Comparison of ENCODE assay signal across 14 cellular contexts in genomic region chrX:23501974-23502373, GRCh38.
DNase-seq lines count a peak whose midpoint lies in the region; ATAC-seq, FAIRE-seq and TF ChIP-seq lines count a peak whose summit lies in the region.
"Had no signal": no experiment of that assay in that cellular context is flagged by ENCODE, and none has a peak within 500 bp of the region (broad histone marks: within the 10 kb centered on the region; RNA-seq: fewer than 3 reads in every experiment).

No MANE protein-coding gene starts in this region.

- TF ChIP-seq POLR2A in HepG2 (IDR thresholded peaks at IDR 0.05; ENCODE audit: insufficient read depth in 1 of 2, low read depth in 2 of 2, low read length in 2 of 2) (no peak), right lobe of liver (IDR thresholded peaks at IDR 0.05) (no peak)

- no peak for TF ChIP-seq EP300 in HepG2 (IDR thresholded peaks at IDR 0.05; ENCODE audit: low read depth in 2 of 2, low read length in 2 of 2)
- TF ChIP-seq EP300 in HepG2 (CRISPR knock-in tag; IDR thresholded peaks at IDR 0.05; ENCODE audit: borderline replicate concordance): no peak

- intact Hi-C loops in HepG2 (cut with micrococcal nuclease; ENCODE audit: unreplicated experiment) (no loop called here), right lobe of liver (cut with DNase I) (no loop called here), pancreas (cut with DNase I) (no loop called here), left ventricle myocardium inferior (cut with micrococcal nuclease) (no loop called here)

- no peaks in the 10 kb centered on the region for H3K79me2 ChIP-seq in HepG2 (ENCODE audit: insufficient read depth, low read length)

- in situ Hi-C loops in HepG2 (cut with HindIII; ENCODE audit: extremely low pct_ligation_motif_present, low pct_unique_long_range_greater_than_20kb): no loop called here

- no peak for TF ChIP-seq RAD21 in HepG2 (CRISPR knock-in tag; IDR thresholded peaks at IDR 0.05)

- ATAC-seq in HepG2 (no peak), right lobe of liver (no peak), pancreas (peak in 3 of 4 donors; percentile 27 to 40 (median 39))

- H3K9ac ChIP-seq in HepG2 (ENCODE audit: insufficient read depth, low read depth, low read length): no peak overlapping the region
- H3K9ac ChIP-seq: BLaER1 treated with 17β-estradiol and CSF1 and Interleukin-3, amounts not matched to agents 10 nM and 100 nM had no signal

- H3K27me3 ChIP-seq in HepG2 (ENCODE audit: control insufficient read depth in 1 of 2, insufficient read depth in 2 of 2, low read length in 2 of 2): no peaks in the 10 kb centered on the region
- H3K27me3 ChIP-seq in right lobe of liver: no peaks in the 10 kb centered on the region
- H3K27me3 ChIP-seq in pancreas: no peaks in the 10 kb centered on the region
- H3K27me3 ChIP-seq in left ventricle myocardium inferior (ENCODE audit: low read depth): no peaks in the 10 kb centered on the region
- H3K27me3 ChIP-seq: BLaER1 treated with 17β-estradiol and CSF1 and Interleukin-3, amounts not matched to agents 10 nM and 100 nM had no signal

- POLR2A ChIA-PET in HepG2 (lab: Yijun Ruan, JAX): no interaction called here

- H3K4me1 ChIP-seq in HepG2 (ENCODE audit: insufficient read depth, low read length) (no peaks in the 10 kb centered on the region), right lobe of liver (no peaks in the 10 kb centered on the region), pancreas (peaks cover 11 to 16% (median 16%) of the 10 kb centered on the region in 3 donors), left ventricle myocardium inferior (no peaks in the 10 kb centered on the region)
- H3K4me1 ChIP-seq: BLaER1 treated with 17β-estradiol and CSF1 and Interleukin-3, amounts not matched to agents 10 nM and 100 nM had no signal

- DNase-seq in HepG2 (ENCODE audit: low spot score): no peak
- DNase-seq in right lobe of liver: no peak
- peak; percentile 38 for DNase-seq in fibroblast of villous mesenchyme (ENCODE audit: low read depth)
- peak in 2 of 6 donors; percentile 13 to 15 for DNase-seq in pancreas
- DNase-seq in left ventricle myocardium inferior: no peak
- DNase-seq in NCI-H1105 (lab: John Stamatoyannopoulos, UW): no peak
- DNase-seq in DMS79 treated with DMSO at 0.1 percent for 48 hours (lab: John Stamatoyannopoulos, UW): no peak
- DNase-seq in HPDE6-E6E7 (ENCODE audit: extremely low spot score): no peak
- DNase-seq: ACHN; CD4-positive, CD25-positive, alpha-beta regulatory T cell; GF-D8; HCEC 1CT; HFFc6 had no signal

- H3K36me3 ChIP-seq in HepG2 (replicated peaks in 1 of 2; ENCODE audit: control insufficient read depth in 1 of 2, insufficient read depth in 2 of 2, low read length in 2 of 2) (no peaks in the 10 kb centered on the region), right lobe of liver (no peaks in the 10 kb centered on the region), pancreas (no peaks in the 10 kb centered on the region), left ventricle myocardium inferior (no peaks in the 10 kb centered on the region)
- H3K36me3 ChIP-seq: BLaER1 treated with 17β-estradiol and CSF1 and Interleukin-3, amounts not matched to agents 10 nM and 100 nM had no signal

- H2AFZ ChIP-seq in HepG2 (ENCODE audit: low read length): no peak overlapping the region

- FAIRE-seq in HepG2 (lab: Jason Lieb, UNC) (no peak), pancreas (lab: Jason Lieb, UNC) (no peak)

- no TSS peak for BruUV-seq in HepG2 (replicated peaks; lab: Mats Ljungman, UMichigan)

- WGBS in HepG2 (ENCODE audit: low lambda C conversion rate): 25% methylated on average over 4 of the region's 4 CpGs
- 45% methylated on average over 2 of the region's 4 CpGs for WGBS in right lobe of liver (ENCODE audit: insufficient coverage, low coverage, low lambda C conversion rate, missing lambda C conversion rate)
- 41 to 48% methylated on average over 4 of the region's 4 CpGs for WGBS in pancreas, 2 donors

- H3K9me3 ChIP-seq in HepG2 (ENCODE audit: low read length) (no peaks in the 10 kb centered on the region), right lobe of liver (no peaks in the 10 kb centered on the region), pancreas (no peaks in the 10 kb centered on the region), left ventricle myocardium inferior (replicated peaks) (no peaks in the 10 kb centered on the region)
- H3K9me3 ChIP-seq: BLaER1 treated with 17β-estradiol and CSF1 and Interleukin-3, amounts not matched to agents 10 nM and 100 nM had no signal

- H4K20me1 ChIP-seq in HepG2 (ENCODE audit: insufficient read depth, low read length): no peaks in the 10 kb centered on the region
- H4K20me1 ChIP-seq: BLaER1 treated with 17β-estradiol and CSF1 and Interleukin-3, amounts not matched to agents 10 nM and 100 nM had no signal

- H3K4me2 ChIP-seq in HepG2 (ENCODE audit: low read depth, low read length): no peak overlapping the region
- H3K4me2 ChIP-seq: BLaER1 treated with 17β-estradiol and CSF1 and Interleukin-3, amounts not matched to agents 10 nM and 100 nM had no signal

- no peak for TF ChIP-seq CTCF in HepG2 (CRISPR knock-in tag; IDR thresholded peaks at IDR 0.05)
- no peak for TF ChIP-seq CTCF in right lobe of liver (IDR thresholded peaks at IDR 0.05)
- TF ChIP-seq CTCF in fibroblast of villous mesenchyme (IDR thresholded peaks at IDR 0.05; ENCODE audit: insufficient read depth, low read depth, low read length): no peak
- no peak for TF ChIP-seq CTCF in pancreas (IDR thresholded peaks at IDR 0.05)
- TF ChIP-seq CTCF in left ventricle myocardium inferior (IDR thresholded peaks at IDR 0.05; ENCODE audit: borderline replicate concordance): no peak

- H3K4me3 ChIP-seq in HepG2 (replicated peaks in 1 of 3; ENCODE audit: insufficient read depth in 1 of 3, low read depth in 2 of 3, low read length in 3 of 3): no peak overlapping the region
- H3K4me3 ChIP-seq in right lobe of liver: no peak overlapping the region
- H3K4me3 ChIP-seq in fibroblast of villous mesenchyme (ENCODE audit: low read depth, low read length): no peak overlapping the region
- H3K4me3 ChIP-seq in pancreas: no peak overlapping the region
- no peak overlapping the region for H3K4me3 ChIP-seq in left ventricle myocardium inferior
- H3K4me3 ChIP-seq: BLaER1 treated with 17β-estradiol and CSF1 and Interleukin-3, amounts not matched to agents 10 nM and 100 nM had no signal

- no peak overlapping the region for H3K27ac ChIP-seq in HepG2 (ENCODE audit: extremely low read length, insufficient read depth, low read length)
- no peak overlapping the region for H3K27ac ChIP-seq in right lobe of liver
- peak overlapping the region in 1 of 4 donors; percentile 17 for H3K27ac ChIP-seq in pancreas
- H3K27ac ChIP-seq in left ventricle myocardium inferior (replicated peaks): no peak overlapping the region
- H3K27ac ChIP-seq: BLaER1 treated with 17β-estradiol and CSF1 and Interleukin-3, amounts not matched to agents 10 nM and 100 nM had no signal

- CTCF ChIA-PET in HepG2 (lab: Yijun Ruan, JAX; ENCODE audit: low intra/inter-chr PET ratio, low total read pairs): no interaction called here

TF ChIP-seq in HepG2, 621 proteins besides CTCF, POLR2A, EP300 and RAD21:
- TF ChIP-seq, protein P1, sequence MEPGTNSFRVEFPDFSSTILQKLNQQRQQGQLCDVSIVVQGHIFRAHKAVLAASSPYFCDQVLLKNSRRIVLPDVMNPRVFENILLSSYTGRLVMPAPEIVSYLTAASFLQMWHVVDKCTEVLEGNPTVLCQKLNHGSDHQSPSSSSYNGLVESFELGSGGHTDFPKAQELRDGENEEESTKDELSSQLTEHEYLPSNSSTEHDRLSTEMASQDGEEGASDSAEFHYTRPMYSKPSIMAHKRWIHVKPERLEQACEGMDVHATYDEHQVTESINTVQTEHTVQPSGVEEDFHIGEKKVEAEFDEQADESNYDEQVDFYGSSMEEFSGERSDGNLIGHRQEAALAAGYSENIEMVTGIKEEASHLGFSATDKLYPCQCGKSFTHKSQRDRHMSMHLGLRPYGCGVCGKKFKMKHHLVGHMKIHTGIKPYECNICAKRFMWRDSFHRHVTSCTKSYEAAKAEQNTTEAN (CRISPR knock-in tag; conservative IDR thresholded peaks at IDR 0.05): no peak
- TF ChIP-seq, protein P2, sequence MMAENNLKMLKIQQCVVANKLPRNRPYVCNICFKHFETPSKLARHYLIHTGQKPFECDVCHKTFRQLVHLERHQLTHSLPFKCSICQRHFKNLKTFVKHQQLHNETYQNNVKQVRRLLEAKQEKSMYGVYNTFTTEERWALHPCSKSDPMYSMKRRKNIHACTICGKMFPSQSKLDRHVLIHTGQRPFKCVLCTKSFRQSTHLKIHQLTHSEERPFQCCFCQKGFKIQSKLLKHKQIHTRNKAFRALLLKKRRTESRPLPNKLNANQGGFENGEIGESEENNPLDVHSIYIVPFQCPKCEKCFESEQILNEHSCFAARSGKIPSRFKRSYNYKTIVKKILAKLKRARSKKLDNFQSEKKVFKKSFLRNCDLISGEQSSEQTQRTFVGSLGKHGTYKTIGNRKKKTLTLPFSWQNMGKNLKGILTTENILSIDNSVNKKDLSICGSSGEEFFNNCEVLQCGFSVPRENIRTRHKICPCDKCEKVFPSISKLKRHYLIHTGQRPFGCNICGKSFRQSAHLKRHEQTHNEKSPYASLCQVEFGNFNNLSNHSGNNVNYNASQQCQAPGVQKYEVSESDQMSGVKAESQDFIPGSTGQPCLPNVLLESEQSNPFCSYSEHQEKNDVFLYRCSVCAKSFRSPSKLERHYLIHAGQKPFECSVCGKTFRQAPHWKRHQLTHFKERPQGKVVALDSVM (CRISPR knock-in tag; IDR thresholded peaks at IDR 0.05): peak; percentile 13; the same call in 1 of the 2 replicates
- no peak for TF ChIP-seq ZNF251 (CRISPR knock-in tag; IDR thresholded peaks at IDR 0.05)
- no peak for TF ChIP-seq PCBP2 (optimal IDR thresholded peaks at IDR 0.05; ENCODE audit: low read depth, low read length, poor library complexity, severe bottlenecking)
- TF ChIP-seq ZNF432 (CRISPR knock-in tag; IDR thresholded peaks at IDR 0.05; ENCODE audit: borderline replicate concordance): no peak

Comparison
In these comparisons a context has a peak if more than half of its experiments do, and no peak if none do; other contexts are left out.
1. ATAC-seq: peak in pancreas (3 of 4); none in HepG2 (single experiment) and right lobe of liver (0 of 4).